ENCODE assay signal across 17 cellular contexts in genomic region chr20:56428388-56428787, GRCh38. TPM values are rescaled to one million over a fixed set of nuclear protein-coding genes. Genes with fewer than 3 reads are reported as not detected.
DNase-seq lines count a peak whose midpoint lies in the region; ATAC-seq and TF ChIP-seq lines count a peak whose summit lies in the region.
"Had no signal": no experiment of that assay in that cellular context is flagged by ENCODE, and none has a peak within 500 bp of the region (broad histone marks: within the 10 kb centered on the region; RNA-seq: fewer than 3 reads in every experiment).

No MANE protein-coding gene starts in this region.

- H2AFZ ChIP-seq in fibroblast of lung (ENCODE audit: low read length), result no peak overlapping the region

- no peak for ATAC-seq in activated CD8-positive, alpha-beta T cell treated with anti-CD3 and anti-CD28 coated beads, Interleukin-2, amount 10 ng/mL, durations not matched to agents 7 days and 5 days
- no peak for ATAC-seq in stimulated activated effector memory CD8-positive, alpha-beta T cell treated with anti-CD3 and anti-CD28 coated beads, Interleukin-12 subunit alpha, Interleukin-12 subunit beta, amount 100 ng/mL, for 72 hours
- ATAC-seq: HepG2, left ventricle myocardium superior had no signal

- H3K27me3 ChIP-seq in fibroblast of lung (ENCODE audit: control insufficient read depth, insufficient read depth, low read length) (no peaks in the 10 kb centered on the region), sigmoid colon (no peaks in the 10 kb centered on the region)
- H3K27me3 ChIP-seq: transverse colon had no signal

- peaks cover 57% of the 10 kb centered on the region for H3K4me1 Mint-ChIP-seq in activated CD8-positive, alpha-beta T cell treated with anti-CD3 and anti-CD28 coated beads, Interleukin-2, amount 10 ng/mL, durations not matched to agents 7 days and 5 days (ENCODE audit: low read depth)
- H3K4me1 Mint-ChIP-seq in stimulated activated effector memory CD8-positive, alpha-beta T cell treated with anti-CD3 and anti-CD28 coated beads, Interleukin-12 subunit alpha, Interleukin-12 subunit beta, amount 100 ng/mL, for 72 hours, result peaks cover 57% of the 10 kb centered on the region

- peaks cover 43% of the 10 kb centered on the region for H3K79me2 ChIP-seq in fibroblast of lung (ENCODE audit: control insufficient read depth, insufficient read depth, low read length)

- no peaks in the 10 kb centered on the region for H3K9me3 Mint-ChIP-seq in activated CD8-positive, alpha-beta T cell treated with anti-CD3 and anti-CD28 coated beads, Interleukin-2, amount 10 ng/mL, durations not matched to agents 7 days and 5 days (ENCODE audit: insufficient read depth)
- H3K9me3 Mint-ChIP-seq in stimulated activated effector memory CD8-positive, alpha-beta T cell treated with anti-CD3 and anti-CD28 coated beads, Interleukin-12 subunit alpha, Interleukin-12 subunit beta, amount 100 ng/mL, for 72 hours, result no peaks in the 10 kb centered on the region

- no peak for TF ChIP-seq POLR2A in sigmoid colon (IDR thresholded peaks at IDR 0.05)

- TF ChIP-seq CTCF in fibroblast of lung (conservative IDR thresholded peaks at IDR 0.05 in 1 of 2, IDR thresholded peaks at IDR 0.05 in 1 of 2; ENCODE audit: low read depth in 1 of 2, low read length in 2 of 2), result no peak
- TF ChIP-seq CTCF in sigmoid colon (IDR thresholded peaks at IDR 0.05), result no peak

- H3K4me1 ChIP-seq in fibroblast of lung (ENCODE audit: control insufficient read depth, extremely low read depth, insufficient read depth, low read length) (peaks cover 47% of the 10 kb centered on the region), sigmoid colon (peaks cover 0 to 10% (median 0%) of the 10 kb centered on the region in 4 donors)

- DNase-seq in activated effector memory CD4-positive, alpha-beta T cell treated with anti-CD3 and anti-CD28 coated beads, Interleukin-2, amount 50 U/mL, for 16 hours, result peak; percentile 9
- DNase-seq in activated effector memory CD4-positive, alpha-beta T cell treated with Interleukin-2 at 50 U/mL for 16 hours, result no peak
- DNase-seq in activated CD8-positive, alpha-beta T cell treated with anti-CD3 and anti-CD28 coated beads, Interleukin-2, amount 10 ng/mL, durations not matched to agents 7 days and 5 days, result no peak
- no peak for DNase-seq in fibroblast of lung (ENCODE audit: low read depth in 2 of 2)
- DNase-seq in stimulated activated effector memory CD8-positive, alpha-beta T cell treated with anti-CD3 and anti-CD28 coated beads, Interleukin-12 subunit alpha, Interleukin-12 subunit beta, amount 100 ng/mL, for 72 hours (ENCODE audit: low spot score in 2 of 2), result no peak
- DNase-seq in stimulated activated CD4-positive, alpha-beta T cell treated with anti-CD3 and anti-CD28 coated beads, Interleukin-1b, Interleukin-23, amount 100 ng/mL, for 48 hours, result no peak
- DNase-seq in sigmoid colon, result no peak
- DNase-seq in effector CD8-positive, alpha-beta T cell (lab: John Stamatoyannopoulos, UW), result no peak
- DNase-seq: activated CD4-positive, alpha-beta T cell treated with anti-CD3 and anti-CD28 coated beads for 48 hours; activated gamma-delta T cell; left ventricle myocardium superior; NCI-H187; NCI-H345; transverse colon had no signal

- H3K36me3 Mint-ChIP-seq in activated CD8-positive, alpha-beta T cell treated with anti-CD3 and anti-CD28 coated beads, Interleukin-2, amount 10 ng/mL, durations not matched to agents 7 days and 5 days (ENCODE audit: low read depth), result peaks cover 60% of the 10 kb centered on the region
- H3K36me3 Mint-ChIP-seq in stimulated activated effector memory CD8-positive, alpha-beta T cell treated with anti-CD3 and anti-CD28 coated beads, Interleukin-12 subunit alpha, Interleukin-12 subunit beta, amount 100 ng/mL, for 72 hours, result peaks cover 15% of the 10 kb centered on the region

- H3K9ac ChIP-seq in fibroblast of lung (ENCODE audit: insufficient read depth, low read length), result peak overlapping the region; percentile 55

- H3K4me3 Mint-ChIP-seq in activated CD8-positive, alpha-beta T cell treated with anti-CD3 and anti-CD28 coated beads, Interleukin-2, amount 10 ng/mL, durations not matched to agents 7 days and 5 days, result no peak overlapping the region
- H3K4me3 Mint-ChIP-seq in stimulated activated effector memory CD8-positive, alpha-beta T cell treated with anti-CD3 and anti-CD28 coated beads, Interleukin-12 subunit alpha, Interleukin-12 subunit beta, amount 100 ng/mL, for 72 hours, result peak overlapping the region; percentile 54

- H4K20me1 ChIP-seq in fibroblast of lung (ENCODE audit: control insufficient read depth, extremely low read depth, insufficient read depth, low read length), result no peaks in the 10 kb centered on the region

- 86% methylated on average over 4 of the region's 4 CpGs for WGBS in sigmoid colon, 2 donors

- no peaks in the 10 kb centered on the region for H3K27me3 Mint-ChIP-seq in activated CD8-positive, alpha-beta T cell treated with anti-CD3 and anti-CD28 coated beads, Interleukin-2, amount 10 ng/mL, durations not matched to agents 7 days and 5 days (ENCODE audit: low read depth)

- intact Hi-C loops in sigmoid colon (cut with DNase I), result no loop called here

- peak overlapping the region; percentile 98 for H3K27ac ChIP-seq in fibroblast of lung (ENCODE audit: insufficient read depth, low read length)
- no peak overlapping the region for H3K27ac ChIP-seq in sigmoid colon
- H3K27ac ChIP-seq: coronary artery, transverse colon had no signal

- peak overlapping the region; percentile 59 for H3K4me2 ChIP-seq in fibroblast of lung (ENCODE audit: extremely low read depth, insufficient read depth, low read length)

- CTCF ChIA-PET in activated CD8-positive, alpha-beta T cell treated with anti-CD3 and anti-CD28 coated beads, Interleukin-2, amount 10 ng/mL, durations not matched to agents 7 days and 5 days (lab: Charles Lee), result interaction anchor here (1.2 to 3.6 kb wide), 2 partner anchors 9 to 14 kb away, joined by 4 to 24 read pairs; no protein-coding TSS in a partner anchor

- H3K4me3 ChIP-seq in fibroblast of lung (replicated peaks in 1 of 4; ENCODE audit: control extremely low read depth in 1 of 4, insufficient read depth in 1 of 4, low read depth in 3 of 4, low read length in 4 of 4) (no peak overlapping the region), sigmoid colon (no peak overlapping the region)
- H3K4me3 ChIP-seq: coronary artery, skin epidermis, transverse colon had no signal

- H3K36me3 ChIP-seq in fibroblast of lung (ENCODE audit: control insufficient read depth, insufficient read depth, low read length) (peaks cover 8% of the 10 kb centered on the region), sigmoid colon (no peaks in the 10 kb centered on the region)
- H3K36me3 ChIP-seq: transverse colon had no signal

- H3K9me3 ChIP-seq in fibroblast of lung (ENCODE audit: control insufficient read depth, insufficient read depth, low read depth, low read length) (no peaks in the 10 kb centered on the region), sigmoid colon (no peaks in the 10 kb centered on the region)
- H3K9me3 ChIP-seq: transverse colon had no signal

- peak overlapping the region; percentile 5 for H3K27ac Mint-ChIP-seq in activated CD8-positive, alpha-beta T cell treated with anti-CD3 and anti-CD28 coated beads, Interleukin-2, amount 10 ng/mL, durations not matched to agents 7 days and 5 days
- peak overlapping the region; percentile 90 for H3K27ac Mint-ChIP-seq in stimulated activated effector memory CD8-positive, alpha-beta T cell treated with anti-CD3 and anti-CD28 coated beads, Interleukin-12 subunit alpha, Interleukin-12 subunit beta, amount 100 ng/mL, for 72 hours

- POLR2A ChIA-PET in activated CD8-positive, alpha-beta T cell treated with anti-CD3 and anti-CD28 coated beads, Interleukin-2, amount 10 ng/mL, durations not matched to agents 7 days and 5 days (lab: Charles Lee), result interaction anchor here (0.7 to 0.9 kb wide), 2 partner anchors 9 to 11 kb away, joined by 3 read pairs; no protein-coding TSS in a partner anchor

- no peak for TF ChIP-seq EP300 in sigmoid colon (IDR thresholded peaks at IDR 0.05)

RNA-seq across cellular contexts. Expression of gene CASS4, which starts 16.3 kb away (rescaled TPM):
- 10 to 100 TPM; 17.8 to 18.8 TPM for total RNA-seq in activated CD8-positive, alpha-beta T cell treated with anti-CD3 and anti-CD28 coated beads, Interleukin-2, amount 10 ng/mL, durations not matched to agents 7 days and 5 days
- 14.9 and 17.7 TPM in 2 replicates for total RNA-seq in fibroblast of lung
- polyA plus RNA-seq in fibroblast of lung, result 63.7 and 65.8 TPM in 2 replicates
- 39.0 and 48.2 TPM in 2 replicates for polyA plus RNA-seq in fibroblast of lung (2012)
- 84.7 and 110 TPM in 2 replicates for polyA minus RNA-seq in fibroblast of lung (ENCODE audit: low replicate concordance)
- total RNA-seq in sigmoid colon, result 1 to 10 TPM; 1.2 to 2.9 (median 1.7) TPM
- polyA plus RNA-seq in sigmoid colon, result 1 to 10 TPM in 1 of 3 donors, under 1 TPM in 2; 0.46 to 2.7 (median 0.60) TPM

RNA-seq across cellular contexts. Expression of gene CSTF1, which starts 35.9 kb away (rescaled TPM):
- total RNA-seq in activated CD8-positive, alpha-beta T cell treated with anti-CD3 and anti-CD28 coated beads, Interleukin-2, amount 10 ng/mL, durations not matched to agents 7 days and 5 days, result 10 to 100 TPM; 60.5 to 66.3 TPM
- 28.8 and 31.2 TPM in 2 replicates for total RNA-seq in fibroblast of lung
- polyA plus RNA-seq in fibroblast of lung, result 55.2 and 68.6 TPM in 2 replicates
- polyA plus RNA-seq in fibroblast of lung (2012), result 34.5 and 46.9 TPM in 2 replicates
- polyA minus RNA-seq in fibroblast of lung (ENCODE audit: low replicate concordance), result 133 and 137 TPM in 2 replicates
- 10 to 100 TPM; 14.9 to 24.6 (median 19.5) TPM for total RNA-seq in sigmoid colon
- polyA plus RNA-seq in sigmoid colon, result 10 to 100 TPM in 1 of 3 donors, 1 to 10 TPM in 2; 7.2 to 14.4 (median 8.8) TPM

RNA-seq across cellular contexts. Expression of gene AURKA, which starts 36.4 kb away (rescaled TPM):
- 10 to 100 TPM; 92.7 to 94.2 TPM for total RNA-seq in activated CD8-positive, alpha-beta T cell treated with anti-CD3 and anti-CD28 coated beads, Interleukin-2, amount 10 ng/mL, durations not matched to agents 7 days and 5 days
- 4.9 and 27.7 TPM in 2 replicates for total RNA-seq in fibroblast of lung
- polyA plus RNA-seq in fibroblast of lung, result 32.7 and 89.3 TPM in 2 replicates
- 20.4 and 60.3 TPM in 2 replicates for polyA plus RNA-seq in fibroblast of lung (2012)
- polyA minus RNA-seq in fibroblast of lung (ENCODE audit: low replicate concordance), result 5.4 and 24.1 TPM in 2 replicates
- total RNA-seq in sigmoid colon, result 1 to 10 TPM; 1.2 to 3.0 (median 1.7) TPM
- polyA plus RNA-seq in sigmoid colon, result 10 to 100 TPM in 2 of 3 donors, 1 to 10 TPM in 1; 4.8 to 25.1 (median 22.2) TPM

RNA-seq across cellular contexts. Expression of gene RTF2, which starts 40.0 kb away (rescaled TPM):
- total RNA-seq in activated CD8-positive, alpha-beta T cell treated with anti-CD3 and anti-CD28 coated beads, Interleukin-2, amount 10 ng/mL, durations not matched to agents 7 days and 5 days, result 100 to 1,000 TPM; 118 to 125 TPM
- 86.3 and 100 TPM in 2 replicates for total RNA-seq in fibroblast of lung
- 107 and 117 TPM in 2 replicates for polyA plus RNA-seq in fibroblast of lung
- 118 and 145 TPM in 2 replicates for polyA plus RNA-seq in fibroblast of lung (2012)
- polyA minus RNA-seq in fibroblast of lung (ENCODE audit: low replicate concordance), result 50.0 and 80.3 TPM in 2 replicates
- 10 to 100 TPM; 47.6 to 62.4 (median 57.1) TPM for total RNA-seq in sigmoid colon
- polyA plus RNA-seq in sigmoid colon, result 10 to 100 TPM; 71.5 to 84.6 (median 75.4) TPM
